Comparison of ENCODE assay signal across 10 cellular contexts in the genomic region with DNA sequence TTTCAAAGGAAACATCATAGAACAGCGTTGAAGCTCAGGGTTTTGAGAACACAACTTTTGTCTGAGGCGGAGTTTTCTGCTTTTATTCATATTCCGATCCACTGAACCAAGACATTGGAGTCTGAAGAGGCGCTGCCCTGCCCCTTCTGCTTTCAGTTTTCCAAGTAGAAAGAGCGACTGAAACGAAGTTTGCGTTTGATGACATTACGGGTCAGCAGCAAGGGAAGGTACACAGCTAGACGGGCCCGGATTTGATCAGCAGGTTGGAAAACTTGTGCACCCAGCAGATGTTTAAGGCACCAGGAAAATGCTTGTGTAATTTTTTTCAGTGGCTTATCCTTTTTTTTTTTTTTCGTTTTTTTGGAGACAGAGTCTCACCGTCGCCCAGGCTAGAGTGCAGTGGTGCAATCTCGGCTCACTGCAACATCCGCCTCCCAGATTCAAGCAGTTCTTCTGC. TPM values are rescaled to one million over a fixed set of nuclear protein-coding genes. Genes with fewer than 3 reads are reported as not detected.
A peak's percentile ranks its signal among the peaks of the same experiment; 100 is the strongest.
DNase-seq lines count a peak whose midpoint lies in the region; ATAC-seq, FAIRE-seq and TF ChIP-seq lines count a peak whose summit lies in the region.
"Had no signal": no experiment of that assay in that cellular context is flagged by ENCODE, and none has a peak within 500 bp of the region (broad histone marks: within the 10 kb centered on the region; RNA-seq: fewer than 3 reads in every experiment).

No MANE protein-coding gene starts in this region.

- no peaks in the 10 kb centered on the region for H3K27me3 ChIP-seq in stomach smooth muscle (ENCODE audit: control insufficient read depth in 1 of 2, insufficient read depth in 2 of 2, low read length in 2 of 2)

- WGBS in adipose tissue, 3 donors = 79 to 90% (median 86%) methylated on average over 15 of the region's 15 CpGs

- no peaks in the 10 kb centered on the region for H3K36me3 ChIP-seq in kidney (ENCODE audit: control insufficient read depth in 1 of 2, insufficient read depth in 2 of 2, low read length in 2 of 2)
- H3K36me3 ChIP-seq in stomach smooth muscle (ENCODE audit: control insufficient read depth in 2 of 2, insufficient read depth in 2 of 2, low read length in 2 of 2) = no peaks in the 10 kb centered on the region

- H3K27ac ChIP-seq in adipose tissue (ENCODE audit: low read depth, low read length) (peak overlapping the region; percentile 45), kidney (ENCODE audit: low read depth in 2 of 2, low read length in 2 of 2) (peak overlapping the region; percentile 89 to 96), stomach smooth muscle (ENCODE audit: low read length) (peak overlapping the region; percentile 87)

- H3K9me3 Mint-ChIP-seq in T-helper 1 cell treated with Interleukin-12 subunit alpha and Interleukin-12 subunit beta and Interleukin-4 antibody, amounts not matched to agents 30 μg/mL and 1 μg/mL, for 36 hours = no peaks in the 10 kb centered on the region

- no peaks in the 10 kb centered on the region for H3K9me3 ChIP-seq in kidney (ENCODE audit: control insufficient read depth in 1 of 2, low read length in 2 of 2)
- no peaks in the 10 kb centered on the region for H3K9me3 ChIP-seq in stomach smooth muscle (ENCODE audit: control insufficient read depth in 2 of 2, low read length in 2 of 2)
- H3K9me3 ChIP-seq: mucosa of descending colon had no signal

- peak overlapping the region; percentile 81 for H3K27ac Mint-ChIP-seq in T-helper 1 cell treated with Interleukin-12 subunit alpha and Interleukin-12 subunit beta and Interleukin-4 antibody, amounts not matched to agents 30 μg/mL and 1 μg/mL, for 36 hours

- H3K4me3 ChIP-seq in kidney (ENCODE audit: low read length in 2 of 2) = peak overlapping the region in 1 of 2 donors; percentile 25
- peak overlapping the region in 1 of 2 donors; percentile 29 for H3K4me3 ChIP-seq in stomach smooth muscle (ENCODE audit: low read length in 2 of 2)
- H3K4me3 ChIP-seq: mucosa of descending colon had no signal

- H3K4me1 ChIP-seq in kidney (ENCODE audit: control insufficient read depth in 1 of 2, insufficient read depth in 1 of 2, low read depth in 1 of 2, low read length in 2 of 2) (peaks cover 18 to 35% of the 10 kb centered on the region in 2 donors), stomach smooth muscle (ENCODE audit: control insufficient read depth, insufficient read depth, low read length) (peaks cover 91% of the 10 kb centered on the region)

- TF ChIP-seq CTCF in kidney (IDR thresholded peaks at IDR 0.05; ENCODE audit: borderline replicate concordance, extremely low read depth, insufficient read depth) = no peak

- peak overlapping the region; percentile 71 for H3K4me3 Mint-ChIP-seq in T-helper 1 cell treated with Interleukin-12 subunit alpha and Interleukin-12 subunit beta and Interleukin-4 antibody, amounts not matched to agents 30 μg/mL and 1 μg/mL, for 36 hours

- ATAC-seq in GM18517 (IDR thresholded peaks at IDR 0.05; ENCODE audit: unreplicated experiment) = no peak
- ATAC-seq in HG02642 (IDR thresholded peaks at IDR 0.05; ENCODE audit: poor library complexity, unreplicated experiment) = no peak

- FAIRE-seq in kidney (lab: Jason Lieb, UNC) = no peak

- peaks cover 27% of the 10 kb centered on the region for H3K4me1 Mint-ChIP-seq in T-helper 1 cell treated with Interleukin-12 subunit alpha and Interleukin-12 subunit beta and Interleukin-4 antibody, amounts not matched to agents 30 μg/mL and 1 μg/mL, for 36 hours (ENCODE audit: low read depth)

- peak overlapping the region in 1 of 2 donors; percentile 49 for H3K9ac ChIP-seq in kidney (ENCODE audit: low read length in 2 of 2)
- peak overlapping the region in 1 of 2 donors; percentile 58 for H3K9ac ChIP-seq in stomach smooth muscle (ENCODE audit: low read length in 2 of 2)

- peaks cover 8% of the 10 kb centered on the region for H3K36me3 Mint-ChIP-seq in T-helper 1 cell treated with Interleukin-12 subunit alpha and Interleukin-12 subunit beta and Interleukin-4 antibody, amounts not matched to agents 30 μg/mL and 1 μg/mL, for 36 hours (ENCODE audit: low read depth)

- peaks cover 8% of the 10 kb centered on the region for H3K27me3 Mint-ChIP-seq in T-helper 1 cell treated with Interleukin-12 subunit alpha and Interleukin-12 subunit beta and Interleukin-4 antibody, amounts not matched to agents 30 μg/mL and 1 μg/mL, for 36 hours (ENCODE audit: low read depth)

- intact Hi-C loops in kidney (cut with DNase I) = no loop called here

- no peak for DNase-seq in T-helper 1 cell
- peak; percentile 22 for DNase-seq in kidney
- DNase-seq in SW 1271 (lab: John Stamatoyannopoulos, UW) = no peak
- DNase-seq: NCI-H524 had no signal

RNA-seq across cellular contexts. Expression of a gene that starts 0.7 kb away (rescaled TPM):
- polyA plus RNA-seq in adipose tissue (100 to 1,000 TPM in 1 of 3 donors, 10 to 100 TPM in 2; 46.9 to 108 (median 73.0) TPM), kidney (ENCODE audit: insufficient read depth, low read depth, low replicate concordance) (40.4 TPM)
- 168 TPM for total RNA-seq in kidney

RNA-seq across cellular contexts. Expression of a gene that starts 43.4 kb away (rescaled TPM):
- polyA plus RNA-seq in adipose tissue (10 to 100 TPM; 27.7 to 35.9 (median 35.4) TPM), kidney (ENCODE audit: insufficient read depth, low read depth, low replicate concordance) (80.8 TPM)
- total RNA-seq in kidney = 44.8 TPM
